In genomic region chr3:119240101-119240581, GRCh38 we compare ENCODE assay signal across 8 cellular contexts. TPM values are rescaled to one million over a fixed set of nuclear protein-coding genes. Genes with fewer than 3 reads are reported as not detected.
DNase-seq lines count a peak whose midpoint lies in the region; ATAC-seq and TF ChIP-seq lines count a peak whose summit lies in the region.

No MANE protein-coding gene starts in this region.

- H3K27ac ChIP-seq in right cardiac atrium (ENCODE audit: low read length), result peak overlapping the region; percentile 91

- H3K4me3 ChIP-seq in right cardiac atrium (ENCODE audit: low read length), result peak overlapping the region; percentile 84

- no peaks in the 10 kb centered on the region for H3K9me3 ChIP-seq in right cardiac atrium (ENCODE audit: control insufficient read depth, low read length)

- H3K4me3 Mint-ChIP-seq in activated CD4-positive, alpha-beta T cell treated with anti-CD3 and anti-CD28 coated beads for 36 hours, result peak overlapping the region; percentile 89
- peak overlapping the region; percentile 95 for H3K4me3 Mint-ChIP-seq in activated naive CD8-positive, alpha-beta T cell

- ATAC-seq in activated CD4-positive, alpha-beta T cell treated with anti-CD3 and anti-CD28 coated beads for 36 hours, result peak; percentile 13
- ATAC-seq in right cardiac atrium, result peak; percentile 7 to 43
- no peak for ATAC-seq in activated CD4-positive, CD25-positive, alpha-beta regulatory T cell treated with anti-CD3 and anti-CD28 coated beads, Interleukin-2, amount 50 U/mL, for 24 hours

- peaks cover 22% of the 10 kb centered on the region for H3K36me3 Mint-ChIP-seq in activated CD4-positive, alpha-beta T cell treated with anti-CD3 and anti-CD28 coated beads for 36 hours (ENCODE audit: low read depth)
- H3K36me3 Mint-ChIP-seq in activated naive CD8-positive, alpha-beta T cell, result peaks cover 9% of the 10 kb centered on the region

- H3K27ac Mint-ChIP-seq in activated CD4-positive, alpha-beta T cell treated with anti-CD3 and anti-CD28 coated beads for 36 hours, result peak overlapping the region; percentile 99
- H3K27ac Mint-ChIP-seq in activated naive CD8-positive, alpha-beta T cell, result peak overlapping the region; percentile 95

- no peaks in the 10 kb centered on the region for H3K4me1 ChIP-seq in right cardiac atrium (ENCODE audit: control insufficient read depth, insufficient read depth, low read length)

- intact Hi-C loops in activated CD4-positive, alpha-beta T cell treated with anti-CD3 and anti-CD28 coated beads for 36 hours (cut with DNase I, micrococcal nuclease), result loop anchor here (1.0 to 2.0 kb wide), 10 partner anchors 21 to 855 kb away; partner anchors contain the start of genes ARHGAP31 (in 2 of the 2), GSK3B (in 1 of the 2) and TIMMDC1 (in 1 of the 2)
- intact Hi-C loops in right cardiac atrium (cut with DNase I), result loop anchor here in 1 of 4 donors (10.0 kb wide), 1 partner anchor 95 kb away; the partner anchor contains the start of gene TEX55

- peaks cover 46% of the 10 kb centered on the region for H3K4me1 Mint-ChIP-seq in activated CD4-positive, alpha-beta T cell treated with anti-CD3 and anti-CD28 coated beads for 36 hours
- peaks cover 46% of the 10 kb centered on the region for H3K4me1 Mint-ChIP-seq in activated naive CD8-positive, alpha-beta T cell (ENCODE audit: low read depth)

- CTCF ChIA-PET in activated CD4-positive, alpha-beta T cell treated with anti-CD3 and anti-CD28 coated beads for 36 hours (lab: Charles Lee), result interaction anchor here (0.7 to 3.3 kb wide), 21 partner anchors 11 to 441 kb away, joined by 3 to 40 read pairs (median 4); partner anchors contain the start of genes ARHGAP31, IGSF11 and TEX55
- CTCF ChIA-PET in HEK293T (lab: Yijun Ruan, JAX), result interaction anchor here (1.3 to 1.7 kb wide), 3 partner anchors 113 to 355 kb away, joined by 3 to 7 read pairs (median 6); no protein-coding TSS in a partner anchor

- 3% methylated on average over 16 of the region's 16 CpGs for WGBS in right cardiac atrium

- H3K27me3 Mint-ChIP-seq in activated CD4-positive, alpha-beta T cell treated with anti-CD3 and anti-CD28 coated beads for 36 hours, result no peaks in the 10 kb centered on the region
- no peaks in the 10 kb centered on the region for H3K27me3 Mint-ChIP-seq in activated naive CD8-positive, alpha-beta T cell

- H3K27me3 ChIP-seq in right cardiac atrium (ENCODE audit: control insufficient read depth, insufficient read depth), result no peaks in the 10 kb centered on the region

- H3K9me3 Mint-ChIP-seq in activated CD4-positive, alpha-beta T cell treated with anti-CD3 and anti-CD28 coated beads for 36 hours (ENCODE audit: low read depth), result no peaks in the 10 kb centered on the region
- no peaks in the 10 kb centered on the region for H3K9me3 Mint-ChIP-seq in activated naive CD8-positive, alpha-beta T cell (ENCODE audit: low read depth)

- POLR2A ChIA-PET in activated CD4-positive, alpha-beta T cell treated with anti-CD3 and anti-CD28 coated beads for 36 hours (lab: Charles Lee), result interaction anchor here (1.2 to 2.1 kb wide), 3 partner anchors 21 to 224 kb away, joined by 5 to 10 read pairs (median 8); partner anchors contain the start of gene TMEM39A
- POLR2A ChIA-PET in HEK293T (lab: Yijun Ruan, JAX), result interaction anchor here (0.9 to 1.5 kb wide), 4 partner anchors 10 to 259 kb away, joined by 3 to 4 read pairs (median 4); partner anchors contain the start of genes ARHGAP31 and TIMMDC1

- no peak for DNase-seq in activated CD4-positive, alpha-beta T cell treated with anti-CD3 and anti-CD28 coated beads for 36 hours
- DNase-seq in activated CD4-positive, alpha-beta T cell treated with anti-CD3 and anti-CD28 coated beads, Interleukin-2, amount 50 U/mL, for 1 hour, result no peak
- peak; percentile 25 for DNase-seq in HEK293T (ENCODE audit: extremely low spot score)
- peak; percentile 40 for DNase-seq in M059J (ENCODE audit: low read depth)
- peak in 1 of 3 donors; percentile 34 for DNase-seq in right cardiac atrium
- DNase-seq in renal cortical epithelial cell (ENCODE audit: low read depth), result peak; percentile 42

TF ChIP-seq in HEK293T, 16 proteins besides CTCF, POLR2A, EP300 and RAD21:
- no peak for TF ChIP-seq SUZ12 (IDR thresholded peaks at IDR 0.05)
- TF ChIP-seq FOXK2 (IDR thresholded peaks at IDR 0.05), result no peak
- no peak for TF ChIP-seq LEF1 (IDR thresholded peaks at IDR 0.05; ENCODE audit: borderline replicate concordance)
- no peak for TF ChIP-seq TARDBP (IDR thresholded peaks at IDR 0.05)
- TF ChIP-seq FOXA1 (IDR thresholded peaks at IDR 0.05), result no peak
- TF ChIP-seq ARNT (IDR thresholded peaks at IDR 0.05), result no peak
- TF ChIP-seq PKNOX1 (IDR thresholded peaks at IDR 0.05), result no peak
- no peak for TF ChIP-seq HDGF (IDR thresholded peaks at IDR 0.05; ENCODE audit: borderline replicate concordance)
- TF ChIP-seq BHLHE40 (IDR thresholded peaks at IDR 0.05; ENCODE audit: borderline replicate concordance), result no peak
- TF ChIP-seq NFRKB (IDR thresholded peaks at IDR 0.05), result no peak
- TF ChIP-seq CTBP1 (IDR thresholded peaks at IDR 0.05; ENCODE audit: borderline replicate concordance), result no peak
- TF ChIP-seq ELF4 (IDR thresholded peaks at IDR 0.05), result no peak
- no peak for TF ChIP-seq FOXM1 (IDR thresholded peaks at IDR 0.05; ENCODE audit: borderline replicate concordance)
- no peak for TF ChIP-seq ZNF384 (IDR thresholded peaks at IDR 0.05)
- no peak for TF ChIP-seq SP1 (IDR thresholded peaks at IDR 0.05)
- no peak for TF ChIP-seq L3MBTL2 (conservative IDR thresholded peaks at IDR 0.05)

RNA-seq across cellular contexts. Expression of gene B4GALT4, which starts 0.5 kb away (rescaled TPM):
- total RNA-seq in activated CD4-positive, alpha-beta T cell treated with anti-CD3 and anti-CD28 coated beads for 36 hours, result 10 to 100 TPM; 16.6 to 16.7 TPM
- total RNA-seq in M059J (2014; rRNA removed; shearing (Covaris generic)), result 27.4 and 33.2 TPM in 2 replicates
- 10 to 100 TPM; 11.9 to 20.1 (median 15.2) TPM for total RNA-seq in right cardiac atrium
- polyA plus RNA-seq in right cardiac atrium, result 10.3 TPM
- total RNA-seq in renal cortical epithelial cell, result 25.9 and 35.9 TPM in 2 replicates

RNA-seq across cellular contexts. Expression of gene ARHGAP31, which starts 54.0 kb away (rescaled TPM):
- total RNA-seq in activated CD4-positive, alpha-beta T cell treated with anti-CD3 and anti-CD28 coated beads for 36 hours, result 1 to 10 TPM; 9.2 to 9.6 TPM
- total RNA-seq in M059J (2014; rRNA removed; shearing (Covaris generic)), result 7.8 and 10.5 TPM in 2 replicates
- 10 to 100 TPM; 41.3 to 52.3 (median 48.5) TPM for total RNA-seq in right cardiac atrium
- polyA plus RNA-seq in right cardiac atrium, result 14.6 TPM
- 12.7 and 24.9 TPM in 2 replicates for total RNA-seq in renal cortical epithelial cell

Comparison
In these comparisons a context has a peak if more than half of its experiments do, and no peak if none do; other contexts are left out.
1. ATAC-seq: peak in activated CD4-positive, alpha-beta T cell treated with anti-CD3 and anti-CD28 coated beads for 36 hours (single experiment) and right cardiac atrium (2 of 2); none in activated CD4-positive, CD25-positive, alpha-beta regulatory T cell treated with anti-CD3 and anti-CD28 coated beads, Interleukin-2, amount 50 U/mL, for 24 hours (0 of 2).
2. DNase-seq: peak in HEK293T (single experiment), M059J (single experiment) and renal cortical epithelial cell (single experiment); none in activated CD4-positive, alpha-beta T cell treated with anti-CD3 and anti-CD28 coated beads for 36 hours (single experiment) and activated CD4-positive, alpha-beta T cell treated with anti-CD3 and anti-CD28 coated beads, Interleukin-2, amount 50 U/mL, for 1 hour (single experiment).